8 cellular contexts compared by ENCODE assay signal in genomic region chr22:47090591-47091240, GRCh38.
A peak's percentile ranks its signal among the peaks of the same experiment; 100 is the strongest.
DNase-seq lines count a peak whose midpoint lies in the region; ATAC-seq and TF ChIP-seq lines count a peak whose summit lies in the region.

No MANE protein-coding gene starts in this region.

- peaks cover 5 to 69% (median 23%) of the 10 kb centered on the region in 4 donors for H3K4me1 Mint-ChIP-seq in CD4-positive, CD25-positive, alpha-beta regulatory T cell
- H3K4me1 Mint-ChIP-seq in natural killer cell: peaks cover 40 to 57% of the 10 kb centered on the region in 2 donors

- 92% methylated on average over 29 of the region's 29 CpGs for WGBS in SK-N-SH (ENCODE audit: low lambda C conversion rate)

- peak overlapping the region; percentile 26 for H3K4me3 ChIP-seq in CD4-positive, CD25-positive, alpha-beta regulatory T cell (ENCODE audit: low read depth, low read length)
- H3K4me3 ChIP-seq in SK-N-SH (ENCODE audit: low read depth in 2 of 2, low read length in 1 of 2): no peak overlapping the region

- H2AFZ ChIP-seq in SK-N-SH (ENCODE audit: low read depth): no peak overlapping the region

- no peaks in the 10 kb centered on the region for H3K79me2 ChIP-seq in SK-N-SH (ENCODE audit: insufficient read depth)

- H3K36me3 ChIP-seq in CD4-positive, CD25-positive, alpha-beta regulatory T cell (ENCODE audit: control insufficient read depth, insufficient read depth, low read length): no peaks in the 10 kb centered on the region
- H3K36me3 ChIP-seq in SK-N-SH (replicated peaks in 1 of 2; ENCODE audit: control insufficient read depth in 1 of 2, insufficient read depth in 2 of 2, low read length in 1 of 2): no peaks in the 10 kb centered on the region

- peak overlapping the region; percentile 47 for H3K27ac ChIP-seq in CD4-positive, CD25-positive, alpha-beta regulatory T cell (ENCODE audit: insufficient read depth, low read length, poor library complexity, severe bottlenecking)
- no peak overlapping the region for H3K27ac ChIP-seq in SK-N-SH (ENCODE audit: low read depth in 2 of 2, low read length in 1 of 2)

- H3K9me3 ChIP-seq in CD4-positive, CD25-positive, alpha-beta regulatory T cell (ENCODE audit: control insufficient read depth in 2 of 2, low read length in 2 of 2): peaks cover 0 to 7% of the 10 kb centered on the region in 2 experiments
- H3K9me3 ChIP-seq in SK-N-SH: no peaks in the 10 kb centered on the region

- H3K4me3 Mint-ChIP-seq in CD4-positive, CD25-positive, alpha-beta regulatory T cell: peak overlapping the region; percentile 62 to 93 (median 76)
- peak overlapping the region; percentile 90 for H3K4me3 Mint-ChIP-seq in natural killer cell

- POLR2A ChIA-PET in SK-N-SH (lab: Yijun Ruan, JAX): no interaction called here

- no peaks in the 10 kb centered on the region for H3K27me3 ChIP-seq in CD4-positive, CD25-positive, alpha-beta regulatory T cell (ENCODE audit: control insufficient read depth, insufficient read depth, low read length)
- H3K27me3 ChIP-seq in SK-N-SH (ENCODE audit: insufficient read depth): no peaks in the 10 kb centered on the region

- peaks cover 0 to 3% (median 0%) of the 10 kb centered on the region in 7 donors for H3K9me3 Mint-ChIP-seq in CD4-positive, CD25-positive, alpha-beta regulatory T cell
- peaks cover 0 to 4% of the 10 kb centered on the region in 2 donors for H3K9me3 Mint-ChIP-seq in natural killer cell

- peaks cover 9% of the 10 kb centered on the region for H3K4me1 ChIP-seq in CD4-positive, CD25-positive, alpha-beta regulatory T cell (ENCODE audit: control insufficient read depth, insufficient read depth, low read length, poor library complexity, severe bottlenecking)
- no peaks in the 10 kb centered on the region for H3K4me1 ChIP-seq in SK-N-SH (ENCODE audit: control insufficient read depth in 1 of 2, insufficient read depth in 2 of 2, low read depth in 1 of 2, low read length in 1 of 2)

- no peak for TF ChIP-seq RAD21 in SK-N-SH (IDR thresholded peaks at IDR 0.05; ENCODE audit: low read length)

- TF ChIP-seq EP300 in SK-N-SH (IDR thresholded peaks at IDR 0.05; ENCODE audit: borderline replicate concordance in 1 of 2, low read depth in 1 of 2, low read length in 1 of 2): no peak

- no peaks in the 10 kb centered on the region for H3K9me2 ChIP-seq in SK-N-SH

- no peaks in the 10 kb centered on the region for H3K27me3 Mint-ChIP-seq in CD4-positive, CD25-positive, alpha-beta regulatory T cell
- H3K27me3 Mint-ChIP-seq in natural killer cell (ENCODE audit: low read depth in 2 of 2): no peaks in the 10 kb centered on the region

- H3K4me2 ChIP-seq in SK-N-SH: no peak overlapping the region

- H3K27ac Mint-ChIP-seq in CD4-positive, CD25-positive, alpha-beta regulatory T cell: peak overlapping the region; percentile 2 to 96 (median 96)
- peak overlapping the region; percentile 78 to 92 for H3K27ac Mint-ChIP-seq in natural killer cell

- CTCF ChIA-PET in SK-N-SH (lab: Yijun Ruan, JAX): no interaction called here

- no peaks in the 10 kb centered on the region for H4K20me1 ChIP-seq in SK-N-SH (ENCODE audit: insufficient read depth)

- TF ChIP-seq CTCF in natural killer cell (IDR thresholded peaks at IDR 0.05) (no peak), SK-N-SH (IDR thresholded peaks at IDR 0.05) (no peak)

- intact Hi-C loops in natural killer cell (cut with micrococcal nuclease): no loop called here

- no peak for ATAC-seq in CD4-positive, CD25-positive, alpha-beta regulatory T cell (ENCODE audit: low read depth in 2 of 2)
- ATAC-seq in natural killer cell (peak; percentile 60 to 85 (median 80)), HG03442 (IDR thresholded peaks at IDR 0.05; ENCODE audit: unreplicated experiment) (no peak)

- no peak overlapping the region for H3K9ac ChIP-seq in SK-N-SH

- H3F3A ChIP-seq in SK-N-SH (replicated peaks; ENCODE audit: insufficient read depth): peaks cover 6% of the 10 kb centered on the region

- H3K36me3 Mint-ChIP-seq in CD4-positive, CD25-positive, alpha-beta regulatory T cell: peaks cover 11% of the 10 kb centered on the region
- no peaks in the 10 kb centered on the region for H3K36me3 Mint-ChIP-seq in natural killer cell

- DNase-seq in CD4-positive, CD25-positive, alpha-beta regulatory T cell: peak in 2 of 3 donors; percentile 66
- DNase-seq in OCI-M2 (lab: John Stamatoyannopoulos, UW; ENCODE audit: unreplicated experiment) (peak; percentile 55), natural killer cell (peak; percentile 30), SHP77 treated with DMSO at 0.1 percent for 48 hours (lab: John Stamatoyannopoulos, UW) (no peak), SK-N-SH (no peak), NCI-H524 treated with DMSO at 0.1 percent for 48 hours (lab: John Stamatoyannopoulos, UW) (no peak)
- peak; percentile 35 for DNase-seq in effector CD8-positive, alpha-beta T cell (lab: John Stamatoyannopoulos, UW)

TF ChIP-seq in SK-N-SH, 30 proteins besides CTCF, POLR2A, EP300 and RAD21 (continues in another document):
- no peak for TF ChIP-seq MEF2A (IDR thresholded peaks at IDR 0.05; ENCODE audit: borderline replicate concordance, low read depth)
- no peak for TF ChIP-seq RFX5 (IDR thresholded peaks at IDR 0.05; ENCODE audit: low read length)
- TF ChIP-seq, protein P1, sequence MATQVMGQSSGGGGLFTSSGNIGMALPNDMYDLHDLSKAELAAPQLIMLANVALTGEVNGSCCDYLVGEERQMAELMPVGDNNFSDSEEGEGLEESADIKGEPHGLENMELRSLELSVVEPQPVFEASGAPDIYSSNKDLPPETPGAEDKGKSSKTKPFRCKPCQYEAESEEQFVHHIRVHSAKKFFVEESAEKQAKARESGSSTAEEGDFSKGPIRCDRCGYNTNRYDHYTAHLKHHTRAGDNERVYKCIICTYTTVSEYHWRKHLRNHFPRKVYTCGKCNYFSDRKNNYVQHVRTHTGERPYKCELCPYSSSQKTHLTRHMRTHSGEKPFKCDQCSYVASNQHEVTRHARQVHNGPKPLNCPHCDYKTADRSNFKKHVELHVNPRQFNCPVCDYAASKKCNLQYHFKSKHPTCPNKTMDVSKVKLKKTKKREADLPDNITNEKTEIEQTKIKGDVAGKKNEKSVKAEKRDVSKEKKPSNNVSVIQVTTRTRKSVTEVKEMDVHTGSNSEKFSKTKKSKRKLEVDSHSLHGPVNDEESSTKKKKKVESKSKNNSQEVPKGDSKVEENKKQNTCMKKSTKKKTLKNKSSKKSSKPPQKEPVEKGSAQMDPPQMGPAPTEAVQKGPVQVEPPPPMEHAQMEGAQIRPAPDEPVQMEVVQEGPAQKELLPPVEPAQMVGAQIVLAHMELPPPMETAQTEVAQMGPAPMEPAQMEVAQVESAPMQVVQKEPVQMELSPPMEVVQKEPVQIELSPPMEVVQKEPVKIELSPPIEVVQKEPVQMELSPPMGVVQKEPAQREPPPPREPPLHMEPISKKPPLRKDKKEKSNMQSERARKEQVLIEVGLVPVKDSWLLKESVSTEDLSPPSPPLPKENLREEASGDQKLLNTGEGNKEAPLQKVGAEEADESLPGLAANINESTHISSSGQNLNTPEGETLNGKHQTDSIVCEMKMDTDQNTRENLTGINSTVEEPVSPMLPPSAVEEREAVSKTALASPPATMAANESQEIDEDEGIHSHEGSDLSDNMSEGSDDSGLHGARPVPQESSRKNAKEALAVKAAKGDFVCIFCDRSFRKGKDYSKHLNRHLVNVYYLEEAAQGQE (IDR thresholded peaks at IDR 0.05; ENCODE audit: low read depth, low read length): no peak
- no peak for TF ChIP-seq RXRA (IDR thresholded peaks at IDR 0.05; ENCODE audit: borderline replicate concordance, low read depth)
- no peak for TF ChIP-seq GATA2 (CRISPR knock-in tag; IDR thresholded peaks at IDR 0.05)
- no peak for TF ChIP-seq FOXJ3 (CRISPR knock-in tag; IDR thresholded peaks at IDR 0.05)
- no peak for TF ChIP-seq SIN3A (IDR thresholded peaks at IDR 0.05; ENCODE audit: borderline replicate concordance, low read depth, low read length)
- TF ChIP-seq NRF1 (IDR thresholded peaks at IDR 0.05; ENCODE audit: low read depth, low read length): no peak
- no peak for TF ChIP-seq SMC3 (IDR thresholded peaks at IDR 0.05; ENCODE audit: low read depth, low read length)
- TF ChIP-seq, protein P2, sequence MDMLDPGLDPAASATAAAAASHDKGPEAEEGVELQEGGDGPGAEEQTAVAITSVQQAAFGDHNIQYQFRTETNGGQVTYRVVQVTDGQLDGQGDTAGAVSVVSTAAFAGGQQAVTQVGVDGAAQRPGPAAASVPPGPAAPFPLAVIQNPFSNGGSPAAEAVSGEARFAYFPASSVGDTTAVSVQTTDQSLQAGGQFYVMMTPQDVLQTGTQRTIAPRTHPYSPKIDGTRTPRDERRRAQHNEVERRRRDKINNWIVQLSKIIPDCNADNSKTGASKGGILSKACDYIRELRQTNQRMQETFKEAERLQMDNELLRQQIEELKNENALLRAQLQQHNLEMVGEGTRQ (IDR thresholded peaks at IDR 0.05; ENCODE audit: borderline replicate concordance, low read depth, low read length): no peak
- TF ChIP-seq, protein P3, sequence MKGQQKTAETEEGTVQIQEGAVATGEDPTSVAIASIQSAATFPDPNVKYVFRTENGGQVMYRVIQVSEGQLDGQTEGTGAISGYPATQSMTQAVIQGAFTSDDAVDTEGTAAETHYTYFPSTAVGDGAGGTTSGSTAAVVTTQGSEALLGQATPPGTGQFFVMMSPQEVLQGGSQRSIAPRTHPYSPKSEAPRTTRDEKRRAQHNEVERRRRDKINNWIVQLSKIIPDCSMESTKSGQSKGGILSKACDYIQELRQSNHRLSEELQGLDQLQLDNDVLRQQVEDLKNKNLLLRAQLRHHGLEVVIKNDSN (IDR thresholded peaks at IDR 0.05; ENCODE audit: borderline replicate concordance, low read depth): no peak
- TF ChIP-seq ZBTB33 (IDR thresholded peaks at IDR 0.05; ENCODE audit: borderline replicate concordance, low read depth): no peak
- TF ChIP-seq MXI1 (IDR thresholded peaks at IDR 0.05; ENCODE audit: low read depth, low read length): no peak

Comparison
In these comparisons a context has a peak if more than half of its experiments do, and no peak if none do; other contexts are left out.
1. ATAC-seq: peak in natural killer cell (3 of 3); none in CD4-positive, CD25-positive, alpha-beta regulatory T cell (0 of 2) and HG03442 (single experiment).
2. DNase-seq: peak in CD4-positive, CD25-positive, alpha-beta regulatory T cell (2 of 3), OCI-M2 (single experiment), effector CD8-positive, alpha-beta T cell (single experiment) and natural killer cell (single experiment); none in SHP77 treated with DMSO at 0.1 percent for 48 hours (single experiment), SK-N-SH (single experiment) and NCI-H524 treated with DMSO at 0.1 percent for 48 hours (single experiment).